ENCODE assay signal across 16 cellular contexts in genomic region chr20:57475388-57476072, GRCh38. TPM values are rescaled to one million over a fixed set of nuclear protein-coding genes. Genes with fewer than 3 reads are reported as not detected.
DNase-seq lines count a peak whose midpoint lies in the region; ATAC-seq, FAIRE-seq and TF ChIP-seq lines count a peak whose summit lies in the region.
"Had no signal": no experiment of that assay in that cellular context is flagged by ENCODE, and none has a peak within 500 bp of the region (broad histone marks: within the 10 kb centered on the region; RNA-seq: fewer than 3 reads in every experiment).

No MANE protein-coding gene starts in this region.

- FAIRE-seq in GM12891 (lab: Jason Lieb, UNC): peak; percentile 77
- FAIRE-seq: bronchial epithelial cell had no signal

- TF ChIP-seq POLR2A in GM12891 (IDR thresholded peaks at IDR 0.05; ENCODE audit: low read depth, low read length): no peak

- no peak for TF ChIP-seq CTCF in HEK293 (tag by site-specific recombination; IDR thresholded peaks at IDR 0.05)

- H3K9ac ChIP-seq in muscle layer of colon (ENCODE audit: low read length): no peak overlapping the region

- no peak overlapping the region for H3K4me3 ChIP-seq in HEK293 (ENCODE audit: low read depth, low read length)
- H3K4me3 ChIP-seq in muscle layer of colon (ENCODE audit: low read depth in 1 of 2, low read length in 2 of 2): no peak overlapping the region

- H3K36me3 ChIP-seq in HEK293 (ENCODE audit: control insufficient read depth in 2 of 2, insufficient read depth in 1 of 2, low read length in 2 of 2) (no peaks in the 10 kb centered on the region), muscle layer of colon (ENCODE audit: insufficient read depth, low read length) (no peaks in the 10 kb centered on the region)

- no peak for DNase-seq in GM12891 (ENCODE audit: insufficient read length, low spot score)
- DNase-seq in RPMI8226: peak; percentile 52
- DNase-seq in activated CD8-positive, alpha-beta memory T cell treated with anti-CD3 and anti-CD28 coated beads for 24 hours: no peak
- no peak for DNase-seq in ecto neural progenitor cell (ENCODE audit: low spot score)
- DNase-seq: activated CD4-positive, alpha-beta T cell treated with anti-CD3 and anti-CD28 coated beads, Interleukin-2, amount 50 U/mL, for 48 hours; DMS79 treated with DMSO at 0.1 percent for 48 hours; H7; naive thymus-derived CD4-positive, alpha-beta T cell; NCI-H524 treated with DMSO at 0.1 percent for 48 hours; Right ventricle myocardium superior had no signal

- POLR2A ChIA-PET in HEK293 (lab: Yijun Ruan, JAX): no interaction called here

- H3K4me1 ChIP-seq in HEK293 (ENCODE audit: control insufficient read depth, insufficient read depth, low read length) (no peaks in the 10 kb centered on the region), muscle layer of colon (ENCODE audit: insufficient read depth, low read length) (peaks cover 25% of the 10 kb centered on the region)

- ATAC-seq in GM18867 (IDR thresholded peaks at IDR 0.05; ENCODE audit: unreplicated experiment) (no peak), HG02970 (IDR thresholded peaks at IDR 0.05; ENCODE audit: low FRiP score, unreplicated experiment) (no peak)

- H3K27ac ChIP-seq in HEK293 (ENCODE audit: extremely low read depth, low read depth, low read length) (no peak overlapping the region), muscle layer of colon (ENCODE audit: low read depth, low read length) (peak overlapping the region; percentile 19)

- CTCF ChIA-PET in HEK293 (lab: Yijun Ruan, JAX): interaction anchor here (0.5 to 1.1 kb wide), 3 partner anchors 13 to 99 kb away, joined by 3 to 4 read pairs (median 3); no protein-coding TSS in a partner anchor

- H3K9me3 ChIP-seq in HEK293 (ENCODE audit: control insufficient read depth, insufficient read depth, low read depth, low read length) (no peaks in the 10 kb centered on the region), muscle layer of colon (ENCODE audit: low read length) (no peaks in the 10 kb centered on the region)

- no peaks in the 10 kb centered on the region for H3K27me3 ChIP-seq in muscle layer of colon (ENCODE audit: control insufficient read depth in 1 of 2, insufficient read depth in 2 of 2, low read length in 2 of 2)

TF ChIP-seq in GM12891, 5 proteins besides CTCF, POLR2A, EP300 and RAD21:
- no peak for TF ChIP-seq TAF1 (IDR thresholded peaks at IDR 0.05; ENCODE audit: low read depth, low read length)
- TF ChIP-seq SPI1 (IDR thresholded peaks at IDR 0.05; ENCODE audit: low read depth, low read length): no peak

TF ChIP-seq in HEK293, 187 proteins besides CTCF, POLR2A, EP300 and RAD21:
- no peak for TF ChIP-seq HOXD13 (CRISPR knock-in tag; IDR thresholded peaks at IDR 0.05; ENCODE audit: borderline replicate concordance)
- no peak for TF ChIP-seq BCL11A (tag by site-specific recombination; IDR thresholded peaks at IDR 0.05; ENCODE audit: low read depth)
- TF ChIP-seq SETDB1 (IDR thresholded peaks at IDR 0.05; ENCODE audit: insufficient read length, low read length): peak; percentile 19
- no peak for TF ChIP-seq ZNF843 (tag by site-specific recombination; IDR thresholded peaks at IDR 0.05)
- TF ChIP-seq ZSCAN23 (tag by site-specific recombination; IDR thresholded peaks at IDR 0.05): no peak
- TF ChIP-seq ZNF37A (tag by site-specific recombination; IDR thresholded peaks at IDR 0.05): no peak
- TF ChIP-seq SP2 (tag by site-specific recombination; IDR thresholded peaks at IDR 0.05): no peak
- TF ChIP-seq ZNF776 (tag by site-specific recombination; IDR thresholded peaks at IDR 0.05; ENCODE audit: borderline replicate concordance): no peak
- TF ChIP-seq ZNF548 (tag by site-specific recombination; IDR thresholded peaks at IDR 0.05): no peak
- peak; percentile 73 for TF ChIP-seq ZNF341 (tag by site-specific recombination; IDR thresholded peaks at IDR 0.05; ENCODE audit: low read depth)
- no peak for TF ChIP-seq ZNF302 (tag by site-specific recombination; IDR thresholded peaks at IDR 0.05; ENCODE audit: low read depth)
- TF ChIP-seq ZEB2 (tag by site-specific recombination; IDR thresholded peaks at IDR 0.05): no peak
- TF ChIP-seq GFI1B (tag by site-specific recombination; IDR thresholded peaks at IDR 0.05): no peak
- TF ChIP-seq ZNF473 (tag by site-specific recombination; IDR thresholded peaks at IDR 0.05): no peak

RNA-seq across cellular contexts. Expression of gene CTCFL, which starts 49.4 kb away (rescaled TPM):
- polyA plus RNA-seq in GM12891 (2012; ENCODE audit: low read depth, missing spikeins): 0.12 TPM
- polyA plus RNA-seq: BJ; naive thymus-derived CD4-positive, alpha-beta T cell had no signal
